Comparison of ENCODE assay signal across 10 cellular contexts in the genomic region with DNA sequence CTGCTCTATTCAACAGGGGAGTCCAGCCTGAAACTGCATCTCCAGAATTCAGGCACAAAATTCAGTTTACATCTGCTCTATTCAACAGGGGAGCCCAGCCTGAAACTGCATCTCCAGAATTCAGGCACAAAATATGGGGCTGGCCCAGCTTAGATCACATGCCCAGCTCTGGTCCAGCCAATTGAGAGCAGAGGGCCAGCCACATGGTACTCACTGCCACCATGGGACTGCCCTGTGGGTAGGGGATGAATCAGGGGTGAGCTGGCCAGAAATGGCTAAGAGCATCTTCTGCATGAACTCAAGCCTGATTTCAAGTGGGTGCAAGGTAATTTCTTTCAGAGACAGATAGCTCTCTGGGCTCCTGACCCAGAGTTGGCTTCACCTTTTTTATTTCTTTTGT.
DNase-seq lines count a peak whose midpoint lies in the region; ATAC-seq and TF ChIP-seq lines count a peak whose summit lies in the region.
"Had no signal": no experiment of that assay in that cellular context is flagged by ENCODE, and none has a peak within 500 bp of the region (broad histone marks: within the 10 kb centered on the region; RNA-seq: fewer than 3 reads in every experiment).

No MANE protein-coding gene starts in this region.

- POLR2A ChIA-PET in activated CD4-positive, alpha-beta memory T cell treated with anti-CD3 and anti-CD28 coated beads for 36 hours (lab: Charles Lee): interaction anchor here (0.5 kb wide), 1 partner anchor 689 kb away, joined by 3 read pairs; no protein-coding TSS in a partner anchor
- POLR2A ChIA-PET in activated CD4-positive, alpha-beta memory T cell treated with anti-CD3 and anti-CD28 coated beads, Interleukin-2, amount 10 ng/mL, durations not matched to agents 7 days and 5 days (lab: Charles Lee): no interaction called here
- POLR2A ChIA-PET in activated CD8-positive, alpha-beta T cell treated with anti-CD3 and anti-CD28 coated beads for 36 hours (lab: Charles Lee): interaction anchor here (0.6 kb wide), 1 partner anchor 572 kb away, joined by 3 read pairs; no protein-coding TSS in a partner anchor

- no peaks in the 10 kb centered on the region for H3K36me3 Mint-ChIP-seq in activated CD4-positive, alpha-beta memory T cell treated with anti-CD3 and anti-CD28 coated beads for 36 hours
- H3K36me3 Mint-ChIP-seq in activated CD4-positive, alpha-beta memory T cell treated with anti-CD3 and anti-CD28 coated beads, Interleukin-2, amount 10 ng/mL, durations not matched to agents 7 days and 5 days (ENCODE audit: low read depth): peaks cover 5% of the 10 kb centered on the region
- H3K36me3 Mint-ChIP-seq in activated CD8-positive, alpha-beta T cell treated with anti-CD3 and anti-CD28 coated beads for 36 hours (ENCODE audit: low read depth): no peaks in the 10 kb centered on the region
- no peaks in the 10 kb centered on the region for H3K36me3 Mint-ChIP-seq in immature natural killer cell

- no peak overlapping the region for H3K27ac Mint-ChIP-seq in activated CD4-positive, alpha-beta memory T cell treated with anti-CD3 and anti-CD28 coated beads for 36 hours
- no peak overlapping the region for H3K27ac Mint-ChIP-seq in activated CD4-positive, alpha-beta memory T cell treated with anti-CD3 and anti-CD28 coated beads, Interleukin-2, amount 10 ng/mL, durations not matched to agents 7 days and 5 days
- H3K27ac Mint-ChIP-seq in activated CD8-positive, alpha-beta T cell treated with anti-CD3 and anti-CD28 coated beads for 36 hours: no peak overlapping the region
- H3K27ac Mint-ChIP-seq in immature natural killer cell: no peak overlapping the region

- H3K4me3 ChIP-seq in suprapubic skin: no peak overlapping the region
- H3K4me3 ChIP-seq in colonic mucosa: no peak overlapping the region
- H3K4me3 ChIP-seq in Peyer's patch: no peak overlapping the region

- H3K4me1 ChIP-seq in suprapubic skin (peaks cover 25% of the 10 kb centered on the region), colonic mucosa (no peaks in the 10 kb centered on the region), Peyer's patch (peaks cover 0 to 14% (median 2%) of the 10 kb centered on the region in 4 donors)

- intact Hi-C loops in activated CD4-positive, alpha-beta memory T cell treated with anti-CD3 and anti-CD28 coated beads for 36 hours (cut with micrococcal nuclease): loop anchor here (5.0 kb wide), 1 partner anchor 706 kb away; no protein-coding TSS in a partner anchor
- intact Hi-C loops in activated CD8-positive, alpha-beta T cell treated with anti-CD3 and anti-CD28 coated beads for 36 hours (cut with micrococcal nuclease): loop anchor here (10.0 kb wide), 3 partner anchors 249 to 709 kb away; partner anchors contain the start of genes ZEB1 and ZNF438
- intact Hi-C loops in colonic mucosa (cut with DNase I): loop anchor here (10.0 kb wide), 1 partner anchor 249 kb away; the partner anchor contains the start of gene ZNF438

- TF ChIP-seq CTCF in activated CD8-positive, alpha-beta T cell treated with anti-CD3 and anti-CD28 coated beads for 36 hours (IDR thresholded peaks at IDR 0.05): no peak
- TF ChIP-seq CTCF in suprapubic skin (IDR thresholded peaks at IDR 0.05) (no peak), colonic mucosa (IDR thresholded peaks at IDR 0.05) (no peak), Peyer's patch (IDR thresholded peaks at IDR 0.05) (no peak)

- peaks cover 25% of the 10 kb centered on the region for H3K4me1 Mint-ChIP-seq in activated CD4-positive, alpha-beta memory T cell treated with anti-CD3 and anti-CD28 coated beads for 36 hours (ENCODE audit: low read depth)
- H3K4me1 Mint-ChIP-seq in activated CD4-positive, alpha-beta memory T cell treated with anti-CD3 and anti-CD28 coated beads, Interleukin-2, amount 10 ng/mL, durations not matched to agents 7 days and 5 days: peaks cover 44% of the 10 kb centered on the region
- peaks cover 22% of the 10 kb centered on the region for H3K4me1 Mint-ChIP-seq in activated CD8-positive, alpha-beta T cell treated with anti-CD3 and anti-CD28 coated beads for 36 hours (ENCODE audit: low read depth)
- H3K4me1 Mint-ChIP-seq in immature natural killer cell: peaks cover 18 to 24% of the 10 kb centered on the region in 2 donors

- no peaks in the 10 kb centered on the region for H3K36me3 ChIP-seq in suprapubic skin
- no peaks in the 10 kb centered on the region for H3K36me3 ChIP-seq in colonic mucosa
- H3K36me3 ChIP-seq in Peyer's patch: no peaks in the 10 kb centered on the region
- H3K36me3 ChIP-seq: BLaER1 had no signal

- DNase-seq in activated CD4-positive, alpha-beta memory T cell treated with anti-CD3 and anti-CD28 coated beads for 36 hours: peak; percentile 51
- DNase-seq in activated CD4-positive, alpha-beta memory T cell treated with anti-CD3 and anti-CD28 coated beads, Interleukin-2, amount 10 ng/mL, durations not matched to agents 7 days and 5 days: no peak
- DNase-seq in activated CD8-positive, alpha-beta T cell treated with anti-CD3 and anti-CD28 coated beads for 36 hours: no peak
- DNase-seq in immature natural killer cell: no peak
- DNase-seq in suprapubic skin (ENCODE audit: low spot score in 2 of 2): no peak
- no peak for DNase-seq in HuH-7.5 (ENCODE audit: low spot score)
- DNase-seq in colonic mucosa: no peak
- no peak for DNase-seq in Peyer's patch
- DNase-seq: activated CD8-positive, alpha-beta memory T cell treated with anti-CD3 and anti-CD28 coated beads, Interleukin-2, amount 50 U/mL, for 4 hours had no signal

- TF ChIP-seq POLR2A in suprapubic skin (IDR thresholded peaks at IDR 0.05) (no peak), Peyer's patch (IDR thresholded peaks at IDR 0.05) (no peak)

- H3K4me3 Mint-ChIP-seq in activated CD4-positive, alpha-beta memory T cell treated with anti-CD3 and anti-CD28 coated beads for 36 hours: no peak overlapping the region
- H3K4me3 Mint-ChIP-seq in activated CD4-positive, alpha-beta memory T cell treated with anti-CD3 and anti-CD28 coated beads, Interleukin-2, amount 10 ng/mL, durations not matched to agents 7 days and 5 days: no peak overlapping the region
- peak overlapping the region; percentile 70 for H3K4me3 Mint-ChIP-seq in activated CD8-positive, alpha-beta T cell treated with anti-CD3 and anti-CD28 coated beads for 36 hours
- peak overlapping the region; percentile 41 to 84 (median 70) for H3K4me3 Mint-ChIP-seq in immature natural killer cell

- H3K9ac ChIP-seq in colonic mucosa (ENCODE audit: low read depth in 2 of 2, low read length in 2 of 2): no peak overlapping the region
- H3K9ac ChIP-seq: BLaER1 had no signal

- H3K9me3 Mint-ChIP-seq in activated CD4-positive, alpha-beta memory T cell treated with anti-CD3 and anti-CD28 coated beads for 36 hours: no peaks in the 10 kb centered on the region
- peaks cover 6% of the 10 kb centered on the region for H3K9me3 Mint-ChIP-seq in activated CD4-positive, alpha-beta memory T cell treated with anti-CD3 and anti-CD28 coated beads, Interleukin-2, amount 10 ng/mL, durations not matched to agents 7 days and 5 days
- H3K9me3 Mint-ChIP-seq in activated CD8-positive, alpha-beta T cell treated with anti-CD3 and anti-CD28 coated beads for 36 hours: no peaks in the 10 kb centered on the region
- H3K9me3 Mint-ChIP-seq in immature natural killer cell: peaks cover 0 to 2% (median 0%) of the 10 kb centered on the region in 6 donors

- no peaks in the 10 kb centered on the region for H3K27me3 ChIP-seq in suprapubic skin
- no peaks in the 10 kb centered on the region for H3K27me3 ChIP-seq in colonic mucosa
- H3K27me3 ChIP-seq in Peyer's patch: no peaks in the 10 kb centered on the region

- H3K27ac ChIP-seq in suprapubic skin: peak overlapping the region; percentile 87
- H3K27ac ChIP-seq in colonic mucosa: no peak overlapping the region
- H3K27ac ChIP-seq in Peyer's patch: peak overlapping the region in 2 of 4 donors; percentile 78 to 98
- H3K27ac ChIP-seq: BLaER1 had no signal

- ATAC-seq in activated CD8-positive, alpha-beta T cell treated with anti-CD3 and anti-CD28 coated beads for 36 hours: no peak

- no peak for TF ChIP-seq EP300 in suprapubic skin (IDR thresholded peaks at IDR 0.05)

- CTCF ChIA-PET in activated CD4-positive, alpha-beta memory T cell treated with anti-CD3 and anti-CD28 coated beads for 36 hours (lab: Charles Lee): interaction anchor here (2.2 to 4.3 kb wide), 3 partner anchors 64 to 298 kb away, joined by 6 to 23 read pairs (median 17); partner anchors contain the start of gene ZNF438
- CTCF ChIA-PET in activated CD4-positive, alpha-beta memory T cell treated with anti-CD3 and anti-CD28 coated beads, Interleukin-2, amount 10 ng/mL, durations not matched to agents 7 days and 5 days (lab: Charles Lee): interaction anchor here (3.2 to 4.3 kb wide), 2 partner anchors 705 to 1023 kb away, joined by 14 to 29 read pairs; no protein-coding TSS in a partner anchor
- CTCF ChIA-PET in activated CD8-positive, alpha-beta T cell treated with anti-CD3 and anti-CD28 coated beads for 36 hours (lab: Charles Lee): interaction anchor here (1.0 to 3.1 kb wide), 3 partner anchors 7 to 146 kb away, joined by 3 to 24 read pairs (median 4); no protein-coding TSS in a partner anchor

- H3K9me3 ChIP-seq in suprapubic skin (no peaks in the 10 kb centered on the region), colonic mucosa (no peaks in the 10 kb centered on the region), Peyer's patch (no peaks in the 10 kb centered on the region)
- H3K9me3 ChIP-seq: BLaER1 had no signal

- no peaks in the 10 kb centered on the region for H3K27me3 Mint-ChIP-seq in activated CD4-positive, alpha-beta memory T cell treated with anti-CD3 and anti-CD28 coated beads for 36 hours
- no peaks in the 10 kb centered on the region for H3K27me3 Mint-ChIP-seq in activated CD4-positive, alpha-beta memory T cell treated with anti-CD3 and anti-CD28 coated beads, Interleukin-2, amount 10 ng/mL, durations not matched to agents 7 days and 5 days
- no peaks in the 10 kb centered on the region for H3K27me3 Mint-ChIP-seq in activated CD8-positive, alpha-beta T cell treated with anti-CD3 and anti-CD28 coated beads for 36 hours
- H3K27me3 Mint-ChIP-seq in immature natural killer cell (ENCODE audit: low read depth in 3 of 3): peaks cover 2 to 7% (median 3%) of the 10 kb centered on the region in 3 donors

Comparison
In these comparisons a context has a peak if more than half of its experiments do, and no peak if none do; other contexts are left out.
1. H3K4me3 Mint-ChIP-seq: peak in activated CD8-positive, alpha-beta T cell treated with anti-CD3 and anti-CD28 coated beads for 36 hours (single experiment) and immature natural killer cell (5 of 5); none in activated CD4-positive, alpha-beta memory T cell treated with anti-CD3 and anti-CD28 coated beads for 36 hours (single experiment) and activated CD4-positive, alpha-beta memory T cell treated with anti-CD3 and anti-CD28 coated beads, Interleukin-2, amount 10 ng/mL, durations not matched to agents 7 days and 5 days (single experiment).